ENCODE assay signal across 8 cellular contexts in genomic region chr1:147243228-147243685, GRCh38. TPM values are rescaled to one million over a fixed set of nuclear protein-coding genes. Genes with fewer than 3 reads are reported as not detected.
DNase-seq lines count a peak whose midpoint lies in the region; ATAC-seq and TF ChIP-seq lines count a peak whose summit lies in the region.

No MANE protein-coding gene starts in this region.

- TF ChIP-seq EP300 in neural cell (conservative IDR thresholded peaks at IDR 0.05; ENCODE audit: poor library complexity, severe bottlenecking) = no peak

- H3K27me3 ChIP-seq in neural cell (ENCODE audit: insufficient read depth, low read depth, low read length) = no peaks in the 10 kb centered on the region

- DNase-seq in Kasumi-1 (lab: John Stamatoyannopoulos, UW) = peak; percentile 33 to 52
- peak; percentile 47 for DNase-seq in WTC11 (ENCODE audit: low spot score)
- DNase-seq in fibroblast of pulmonary artery (ENCODE audit: low read depth) = no peak
- no peak for DNase-seq in central memory CD4-positive, alpha-beta T cell
- DNase-seq in GDM1 (lab: John Stamatoyannopoulos, UW) = no peak

- POLR2A ChIA-PET in WTC11 (lab: Charles Lee) = interaction anchor here (0.8 to 2.3 kb wide), 2 partner anchors 71 to 159 kb away, joined by 3 to 19 read pairs; partner anchors contain the start of gene PRKAB2

- TF ChIP-seq CTCF in WTC11 (IDR thresholded peaks at IDR 0.05) (no peak), fibroblast of pulmonary artery (IDR thresholded peaks at IDR 0.05; ENCODE audit: low read length, missing control alignments) (no peak), neural cell (IDR thresholded peaks at IDR 0.05; ENCODE audit: poor library complexity, severe bottlenecking) (peak; percentile 7)

- ATAC-seq in GM21529 (IDR thresholded peaks at IDR 0.05; ENCODE audit: unreplicated experiment) (peak; percentile 18), WTC11 (peak; percentile 46)

- H3K9me3 Mint-ChIP-seq in WTC11 = no peaks in the 10 kb centered on the region

- H3K4me3 ChIP-seq in GM08714 (ENCODE audit: low read length) = peak overlapping the region; percentile 96
- peak overlapping the region; percentile 85 for H3K4me3 ChIP-seq in fibroblast of pulmonary artery (replicated peaks; ENCODE audit: low read depth, low read length)
- H3K4me3 ChIP-seq in neural cell (ENCODE audit: low read length) = peak overlapping the region; percentile 95

- H3K36me3 Mint-ChIP-seq in WTC11 = no peaks in the 10 kb centered on the region

- H3K4me2 ChIP-seq in neural cell (ENCODE audit: low read length) = peak overlapping the region; percentile 76

- no peaks in the 10 kb centered on the region for H3K27me3 Mint-ChIP-seq in WTC11 (ENCODE audit: low read depth)

- peak overlapping the region; percentile 79 for H3K4me3 Mint-ChIP-seq in WTC11

- H3K27ac ChIP-seq in neural cell (ENCODE audit: low read length) = peak overlapping the region; percentile 67

- peak overlapping the region; percentile 16 for H2AFZ ChIP-seq in neural cell (ENCODE audit: low read depth, low read length)

- H3K36me3 ChIP-seq in neural cell (ENCODE audit: insufficient read depth, low read length) = no peaks in the 10 kb centered on the region

- no peak overlapping the region for H3K27ac Mint-ChIP-seq in WTC11

- peak overlapping the region; percentile 83 for H3K9ac ChIP-seq in neural cell (ENCODE audit: low read length)

- peaks cover 75% of the 10 kb centered on the region for H3K4me1 Mint-ChIP-seq in WTC11

- TF ChIP-seq RAD21 in neural cell (conservative IDR thresholded peaks at IDR 0.05) = peak; percentile 8

- no peaks in the 10 kb centered on the region for H3F3A ChIP-seq in neural cell (ENCODE audit: insufficient read depth, low read length, poor library complexity, severe bottlenecking)

- H4K20me1 ChIP-seq in neural cell (ENCODE audit: insufficient read depth) = no peaks in the 10 kb centered on the region

- no peaks in the 10 kb centered on the region for H3K9me3 ChIP-seq in neural cell (ENCODE audit: low read length)

- CTCF ChIA-PET in WTC11 (lab: Charles Lee) = interaction anchor here (0.8 to 3.3 kb wide), 15 partner anchors 11 to 169 kb away, joined by 3 to 67 read pairs (median 4); partner anchors contain the start of genes FMO5 and PRKAB2

- H3K79me2 ChIP-seq in neural cell (replicated peaks; ENCODE audit: insufficient read depth, low read length) = peaks cover 34% of the 10 kb centered on the region

- no peaks in the 10 kb centered on the region for H3K9me2 ChIP-seq in neural cell (ENCODE audit: insufficient read depth, low read length)

TF ChIP-seq in WTC11, 78 proteins besides CTCF, POLR2A, EP300 and RAD21 (continues in another document):
- no peak for TF ChIP-seq ARID4B (CRISPR knock-in tag; IDR thresholded peaks at IDR 0.05; ENCODE audit: borderline replicate concordance)
- no peak for TF ChIP-seq PRRX2 (CRISPR knock-in tag; IDR thresholded peaks at IDR 0.05)
- no peak for TF ChIP-seq ATF1 (CRISPR knock-in tag; IDR thresholded peaks at IDR 0.05)
- TF ChIP-seq CBFB (CRISPR knock-in tag; IDR thresholded peaks at IDR 0.05; ENCODE audit: low read depth) = no peak
- TF ChIP-seq, protein P1, sequence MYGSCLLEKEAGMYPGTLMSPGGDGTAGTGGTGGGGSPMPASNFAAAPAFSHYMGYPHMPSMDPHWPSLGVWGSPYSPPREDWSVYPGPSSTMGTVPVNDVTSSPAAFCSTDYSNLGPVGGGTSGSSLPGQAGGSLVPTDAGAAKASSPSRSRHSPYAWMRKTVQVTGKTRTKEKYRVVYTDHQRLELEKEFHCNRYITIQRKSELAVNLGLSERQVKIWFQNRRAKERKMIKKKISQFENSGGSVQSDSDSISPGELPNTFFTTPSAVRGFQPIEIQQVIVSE (CRISPR knock-in tag; IDR thresholded peaks at IDR 0.05; ENCODE audit: borderline replicate concordance) = no peak
- TF ChIP-seq ZNF263 (CRISPR knock-in tag; IDR thresholded peaks at IDR 0.05; ENCODE audit: low read depth) = no peak

TF ChIP-seq in neural cell, 6 proteins besides CTCF, POLR2A, EP300 and RAD21:
- no peak for TF ChIP-seq EZH2 (IDR thresholded peaks at IDR 0.05; ENCODE audit: borderline replicate concordance, insufficient read depth, low read length, poor library complexity, severe bottlenecking)
- TF ChIP-seq TAF1 (IDR thresholded peaks at IDR 0.05; ENCODE audit: low read depth) = no peak
- TF ChIP-seq MXI1 (conservative IDR thresholded peaks at IDR 0.05; ENCODE audit: poor library complexity, severe bottlenecking) = peak; percentile 13

RNA-seq across cellular contexts. Expression of gene CHD1L, which starts 0.8 kb away (rescaled TPM):
- 68.7 to 80.8 TPM (median 80.6 TPM) in 3 replicates for total RNA-seq in WTC11 (2021)
- polyA plus RNA-seq in neural cell = 25.9 and 29.5 TPM in 2 replicates
- polyA minus RNA-seq in neural cell = 21.2 and 30.6 TPM in 2 replicates

RNA-seq across cellular contexts. Expression of gene FMO5, which starts 18.1 kb away (rescaled TPM):
- 1.6 to 3.3 TPM (median 1.7 TPM) in 3 replicates for total RNA-seq in WTC11 (2021)
- not detected in 2 replicates for polyA plus RNA-seq in neural cell
- polyA minus RNA-seq in neural cell = 0.46 TPM in 1 of 2 replicates, not detected in the other

Comparison
In these comparisons a context has a peak if more than half of its experiments do, and no peak if none do; other contexts are left out.
1. DNase-seq: peak in Kasumi-1 (2 of 2) and WTC11 (single experiment); none in fibroblast of pulmonary artery (single experiment), central memory CD4-positive, alpha-beta T cell (single experiment) and GDM1 (single experiment).
2. Peak in every context shown above with its lines, with median percentiles within 50 percentile points of each other: H3K4me3 ChIP-seq.